Comparison of ENCODE assay signal across 19 cellular contexts in the genomic region with DNA sequence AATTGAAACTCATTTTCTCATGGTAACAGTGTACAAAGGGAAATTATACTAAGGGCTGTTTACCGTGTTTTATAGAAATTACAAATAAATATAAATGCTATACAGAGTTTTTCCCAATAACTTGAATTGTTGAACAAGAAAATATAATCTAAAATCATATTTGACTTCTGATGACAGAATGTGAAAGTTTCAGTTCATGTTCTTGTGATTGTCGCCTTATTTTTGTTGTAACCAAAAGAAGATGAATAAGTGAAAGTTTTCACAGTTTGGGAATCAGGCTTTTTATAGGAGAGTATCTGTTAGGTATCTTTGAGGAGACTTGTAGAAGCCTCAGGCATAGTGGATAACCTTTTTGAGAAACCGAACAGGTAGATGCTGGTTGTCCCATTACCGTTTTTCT. TPM values are rescaled to one million over a fixed set of nuclear protein-coding genes. Genes with fewer than 3 reads are reported as not detected.
DNase-seq lines count a peak whose midpoint lies in the region; ATAC-seq and TF ChIP-seq lines count a peak whose summit lies in the region.
"Had no signal": no experiment of that assay in that cellular context is flagged by ENCODE, and none has a peak within 500 bp of the region (broad histone marks: within the 10 kb centered on the region; RNA-seq: fewer than 3 reads in every experiment).

No MANE protein-coding gene starts in this region.

- no peak overlapping the region for H3K27ac ChIP-seq in mammary epithelial cell (ENCODE audit: insufficient read depth, low read depth, low read length)
- H3K27ac ChIP-seq in gastroesophageal sphincter = peak overlapping the region in 3 of 4 donors; percentile 39 to 58 (median 41)
- H3K27ac ChIP-seq in aorta (ENCODE audit: low read depth in 1 of 2, low read length in 2 of 2) = peak overlapping the region; percentile 68 to 87
- H3K27ac ChIP-seq: hepatocyte, right atrium auricular region had no signal

- no peak overlapping the region for H3K9ac ChIP-seq in mammary epithelial cell (ENCODE audit: insufficient read depth, low read length)

- H2AFZ ChIP-seq in mammary epithelial cell (ENCODE audit: low read depth, low read length) = no peak overlapping the region
- H2AFZ ChIP-seq: hepatocyte had no signal

- ATAC-seq in HG03565 (IDR thresholded peaks at IDR 0.05; ENCODE audit: unreplicated experiment) (peak; percentile 24), gastroesophageal sphincter (no peak), aorta (ENCODE audit: low FRiP score) (no peak)
- ATAC-seq: A549, K562 had no signal

- H3K27me3 ChIP-seq in mammary epithelial cell (ENCODE audit: insufficient read depth, low read length) (no peaks in the 10 kb centered on the region), gastroesophageal sphincter (no peaks in the 10 kb centered on the region), aorta (ENCODE audit: control insufficient read depth in 1 of 2, insufficient read depth in 2 of 2, low read length in 1 of 2) (no peaks in the 10 kb centered on the region)
- H3K27me3 ChIP-seq: hepatocyte, left lung, right atrium auricular region had no signal

- H3K79me2 ChIP-seq in mammary epithelial cell (ENCODE audit: insufficient read depth, low read length) = peaks cover 90% of the 10 kb centered on the region

- no peak for TF ChIP-seq EP300 in gastroesophageal sphincter (IDR thresholded peaks at IDR 0.05)

- DNase-seq in MCF 10A (ENCODE audit: unreplicated experiment) = no peak
- no peak for DNase-seq in mammary epithelial cell
- no peak for DNase-seq in aorta
- DNase-seq in NCI-H774 (lab: John Stamatoyannopoulos, UW) = no peak
- no peak for DNase-seq in NCI-H345 (lab: John Stamatoyannopoulos, UW)
- no peak for DNase-seq in D341Med (ENCODE audit: low spot score)
- DNase-seq: activated CD4-positive, alpha-beta T cell treated with anti-CD3 and anti-CD28 coated beads for 48 hours; activated T-cell treated with anti-CD3 and anti-CD28 coated beads, Interleukin-2, amount 50 U/mL, for 48 hours; left lung; naive thymus-derived CD4-positive, alpha-beta T cell; NCI-H1694 treated with DMSO at 0.1 percent for 48 hours; NCI-H526 treated with DMSO at 0.1 percent for 48 hours had no signal

- H3K4me3 Mint-ChIP-seq in MCF 10A (ENCODE audit: unreplicated experiment) = no peak overlapping the region
- H3K4me3 Mint-ChIP-seq: stimulated activated naive CD8-positive, alpha-beta T cell treated with anti-CD3 and anti-CD28 coated beads, Interleukin-15, Interleukin-2, amounts not matched to agents 100 ng/mL and 50 ng/mL, for 24 hours had no signal

- H3K4me3 ChIP-seq in mammary epithelial cell (replicated peaks in 1 of 3; ENCODE audit: insufficient read depth in 1 of 3, low read depth in 2 of 3, low read length in 3 of 3) (no peak overlapping the region), gastroesophageal sphincter (no peak overlapping the region), aorta (ENCODE audit: low read length in 2 of 2) (peak overlapping the region in 1 of 2 donors; percentile 19)
- H3K4me3 ChIP-seq: A549, hepatocyte, K562, left lung had no signal

- H3K36me3 ChIP-seq in mammary epithelial cell (ENCODE audit: insufficient read depth, low read length) (no peaks in the 10 kb centered on the region), gastroesophageal sphincter (no peaks in the 10 kb centered on the region), aorta (ENCODE audit: control insufficient read depth in 1 of 2, insufficient read depth in 2 of 2, low read length in 1 of 2) (no peaks in the 10 kb centered on the region)
- H3K36me3 ChIP-seq: left lung, right atrium auricular region had no signal

- H3K36me3 Mint-ChIP-seq in MCF 10A (ENCODE audit: insufficient read depth, unreplicated experiment) = peaks cover 7% of the 10 kb centered on the region

- BruUV-seq in MCF 10A (replicated peaks; lab: Mats Ljungman, UMichigan) (no TSS peak), mammary epithelial cell (replicated peaks; lab: Mats Ljungman, UMichigan) (no TSS peak)

- H3K4me1 ChIP-seq in mammary epithelial cell (ENCODE audit: insufficient read depth, low read length) = no peaks in the 10 kb centered on the region
- H3K4me1 ChIP-seq in gastroesophageal sphincter = peaks cover 3 to 79% (median 10%) of the 10 kb centered on the region in 3 donors
- peaks cover 4 to 5% of the 10 kb centered on the region in 2 donors for H3K4me1 ChIP-seq in aorta (ENCODE audit: control insufficient read depth in 1 of 2, insufficient read depth in 2 of 2, low read length in 2 of 2)
- H3K4me1 ChIP-seq: A549 had no signal

- WGBS in mammary epithelial cell (ENCODE audit: low coverage, missing lambda C conversion rate) = 94% methylated on average over 4 of the region's 4 CpGs
- 89 to 95% methylated on average over 3 to 4 of the region's 4 CpGs for WGBS in gastroesophageal sphincter (ENCODE audit: low coverage in 1 of 2), 2 donors
- 76 to 86% methylated on average over 4 of the region's 4 CpGs for WGBS in aorta, 2 donors

- TF ChIP-seq CTCF in MCF 10A (IDR thresholded peaks at IDR 0.05; ENCODE audit: unreplicated experiment) = no peak
- no peak for TF ChIP-seq CTCF in mammary epithelial cell (conservative IDR thresholded peaks at IDR 0.05 in 1 of 2, IDR thresholded peaks at IDR 0.05 in 1 of 2; ENCODE audit: extremely low read depth in 1 of 2, insufficient read depth in 1 of 2, low read depth in 1 of 2, low read length in 2 of 2)
- no peak for TF ChIP-seq CTCF in gastroesophageal sphincter (IDR thresholded peaks at IDR 0.05)

- H3K27me3 Mint-ChIP-seq in MCF 10A (ENCODE audit: insufficient read depth, unreplicated experiment) = no peaks in the 10 kb centered on the region
- H3K27me3 Mint-ChIP-seq: naive thymus-derived CD4-positive, alpha-beta T cell; stimulated activated naive CD8-positive, alpha-beta T cell treated with anti-CD3 and anti-CD28 coated beads, Interleukin-15, Interleukin-2, amounts not matched to agents 100 ng/mL and 50 ng/mL, for 24 hours had no signal

- dilution Hi-C loops in mammary epithelial cell (cut with HindIII; ENCODE audit: low sequenced_read_pairs) = no loop called here

- no peaks in the 10 kb centered on the region for H3K9me3 Mint-ChIP-seq in MCF 10A (ENCODE audit: unreplicated experiment)
- H3K9me3 Mint-ChIP-seq: stimulated activated naive CD8-positive, alpha-beta T cell treated with anti-CD3 and anti-CD28 coated beads, Interleukin-15, Interleukin-2, amounts not matched to agents 100 ng/mL and 50 ng/mL, for 24 hours had no signal

- CTCF ChIA-PET in MCF 10A (lab: Yijun Ruan, JAX) (no interaction called here), mammary epithelial cell (lab: Charles Lee; ENCODE audit: low non-redundant PET) (no interaction called here)

- in situ Hi-C loops in mammary epithelial cell (cut with MboI; ENCODE audit: low sequenced_read_pairs in 2 of 2) = no loop called here

- H3K4me2 ChIP-seq in mammary epithelial cell (ENCODE audit: insufficient read depth, low read depth, low read length) = no peak overlapping the region
- H3K4me2 ChIP-seq: A549, hepatocyte had no signal

- no peaks in the 10 kb centered on the region for H4K20me1 ChIP-seq in mammary epithelial cell (ENCODE audit: insufficient read depth, low read length)

- POLR2A ChIA-PET in MCF 10A (lab: Yijun Ruan, JAX) = interaction anchor here (2.1 to 2.8 kb wide), 2 partner anchors 10 to 28 kb away, joined by 6 to 9 read pairs; a partner anchor contains a TSS

- no peak for TF ChIP-seq POLR2A in gastroesophageal sphincter (IDR thresholded peaks at IDR 0.05)

- H3K9me3 ChIP-seq in mammary epithelial cell (replicated peaks; ENCODE audit: insufficient read depth, low read length) (no peaks in the 10 kb centered on the region), gastroesophageal sphincter (no peaks in the 10 kb centered on the region), aorta (ENCODE audit: control insufficient read depth, low read length) (no peaks in the 10 kb centered on the region)
- H3K9me3 ChIP-seq: A549, left lung, right atrium auricular region had no signal

- peaks cover 16% of the 10 kb centered on the region for H3K4me1 Mint-ChIP-seq in MCF 10A (ENCODE audit: insufficient read depth, unreplicated experiment)

- intact Hi-C loops in MCF 10A (cut with micrococcal nuclease) = no loop called here
- intact Hi-C loops in mammary epithelial cell (cut with micrococcal nuclease) = no loop called here
- intact Hi-C loops in aorta (cut with DNase I) = no loop called here

- peak overlapping the region; percentile 75 for H3K27ac Mint-ChIP-seq in MCF 10A (ENCODE audit: low read depth, unreplicated experiment)
- H3K27ac Mint-ChIP-seq: naive thymus-derived CD4-positive, alpha-beta T cell; stimulated activated naive CD8-positive, alpha-beta T cell treated with anti-CD3 and anti-CD28 coated beads, Interleukin-15, Interleukin-2, amounts not matched to agents 100 ng/mL and 50 ng/mL, for 24 hours had no signal

RNA-seq across cellular contexts. Expression of a gene that starts 28.1 kb away (rescaled TPM):
- total RNA-seq in MCF 10A (2022) = 25.4 and 31.8 TPM in 2 replicates
- total RNA-seq in mammary epithelial cell = 10 to 100 TPM; 57.0 to 77.5 TPM
- polyA plus RNA-seq in mammary epithelial cell = 29.4 TPM
- polyA minus RNA-seq in mammary epithelial cell = 60.1 TPM
- total RNA-seq in gastroesophageal sphincter = 100 to 1,000 TPM; 117 to 224 (median 170) TPM
- 100 to 1,000 TPM in 1 of 2 donors, 10 to 100 TPM in 1; 88.3 to 129 TPM for total RNA-seq in aorta
- polyA plus RNA-seq in aorta = 10 to 100 TPM; 16.0 to 41.0 TPM
